ENCODE assay signal across 9 cellular contexts in the genomic region with DNA sequence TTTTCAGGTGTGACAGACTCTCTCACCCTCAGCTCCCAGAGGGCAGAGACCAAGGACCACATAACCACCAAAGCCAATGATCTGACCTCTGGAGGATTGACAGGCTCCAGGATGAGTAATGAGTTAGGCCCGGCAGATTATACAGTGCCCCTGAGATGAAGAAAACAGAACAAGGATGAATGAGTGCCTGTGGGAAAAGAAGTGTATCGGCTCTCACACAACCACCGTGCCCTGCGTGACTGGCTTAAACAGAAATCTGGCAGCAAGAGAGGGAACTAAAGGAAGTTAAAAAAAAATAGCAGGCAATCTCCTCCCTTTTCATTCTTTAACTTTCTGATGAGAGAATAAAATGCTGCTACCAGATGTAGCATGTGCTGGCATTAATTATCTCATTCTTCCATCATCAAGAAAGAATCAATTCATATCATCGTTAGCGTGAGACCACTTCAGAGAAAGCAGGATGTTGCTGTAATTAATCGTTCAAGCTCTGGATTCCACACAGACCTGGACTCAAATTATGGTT.
DNase-seq lines count a peak whose midpoint lies in the region; ATAC-seq lines count a peak whose summit lies in the region.
"Had no signal": no experiment of that assay in that cellular context is flagged by ENCODE, and none has a peak within 500 bp of the region (broad histone marks: within the 10 kb centered on the region; RNA-seq: fewer than 3 reads in every experiment).

No MANE protein-coding gene starts in this region.

- ATAC-seq in GM21717 (IDR thresholded peaks at IDR 0.05; ENCODE audit: unreplicated experiment) (peak; percentile 68), GM19035 (IDR thresholded peaks at IDR 0.05; ENCODE audit: unreplicated experiment) (no peak)

- DNase-seq in AG08395 (ENCODE audit: low spot score), result peak; percentile 77
- peak; percentile 89 for DNase-seq in LHCN-M2 (ENCODE audit: low read depth)
- peak; percentile 97 for DNase-seq in fibroblast of peridontal ligament (ENCODE audit: extremely low read depth)
- no peak for DNase-seq in activated naive CD4-positive, alpha-beta T cell (lab: John Stamatoyannopoulos, UW)
- DNase-seq in nucleus accumbens (lab: John Stamatoyannopoulos, UW), result no peak
- no peak for DNase-seq in activated CD4-positive, alpha-beta T cell treated with anti-CD3 and anti-CD28 coated beads, Interleukin-2, amount 50 U/mL, for 48 hours
- DNase-seq: activated CD4-positive, alpha-beta T cell treated with anti-CD3 and anti-CD28 coated beads, Interleukin-2, amount 50 U/mL, for 4 hours had no signal

Comparison
In these comparisons a context has a peak if more than half of its experiments do, and no peak if none do; other contexts are left out.
1. DNase-seq: peak in AG08395 (single experiment), LHCN-M2 (single experiment) and fibroblast of peridontal ligament (single experiment); none in activated naive CD4-positive, alpha-beta T cell (0 of 4), nucleus accumbens (0 of 56) and activated CD4-positive, alpha-beta T cell treated with anti-CD3 and anti-CD28 coated beads, Interleukin-2, amount 50 U/mL, for 48 hours (0 of 2).